In genomic region chr13:46181799-46182490, GRCh38 we compare ENCODE assay signal across 8 cellular contexts. TPM values are rescaled to one million over a fixed set of nuclear protein-coding genes. Genes with fewer than 3 reads are reported as not detected.
DNase-seq lines count a peak whose midpoint lies in the region; ATAC-seq and TF ChIP-seq lines count a peak whose summit lies in the region.

LCP1 (minus strand) TSS chr13:46182177; CDS start chr13:46159662, 22,515 bp downstream.

- H3K4me1 Mint-ChIP-seq in activated CD8-positive, alpha-beta T cell treated with anti-CD3 and anti-CD28 coated beads, Interleukin-2, amount 10 ng/mL, durations not matched to agents 7 days and 5 days (ENCODE audit: low read depth), result peaks cover 41% of the 10 kb centered on the region
- H3K4me1 Mint-ChIP-seq in WTC11, result peaks cover 20% of the 10 kb centered on the region

- peaks cover 40% of the 10 kb centered on the region for H3K36me3 Mint-ChIP-seq in activated CD8-positive, alpha-beta T cell treated with anti-CD3 and anti-CD28 coated beads, Interleukin-2, amount 10 ng/mL, durations not matched to agents 7 days and 5 days (ENCODE audit: low read depth)
- H3K36me3 Mint-ChIP-seq in WTC11, result no peaks in the 10 kb centered on the region

- POLR2A ChIA-PET in activated CD8-positive, alpha-beta T cell treated with anti-CD3 and anti-CD28 coated beads, Interleukin-2, amount 10 ng/mL, durations not matched to agents 7 days and 5 days (lab: Charles Lee), result interaction anchor here (0.6 to 5.5 kb wide), 14 partner anchors 13 to 370 kb away, joined by 3 to 172 read pairs (median 4); partner anchors contain the start of gene LRRC63
- POLR2A ChIA-PET in WTC11 (lab: Charles Lee), result no interaction called here

- peak; percentile 51 for DNase-seq in NCI-H2029 (lab: John Stamatoyannopoulos, UW)
- DNase-seq in activated CD8-positive, alpha-beta T cell treated with anti-CD3 and anti-CD28 coated beads, Interleukin-2, amount 10 ng/mL, durations not matched to agents 7 days and 5 days, result peak; percentile 94
- DNase-seq in heart left ventricle, result no peak
- peak; percentile 54 to 61 for DNase-seq in stimulated activated CD4-positive, alpha-beta T cell treated with anti-CD3 and anti-CD28 coated beads, Interleukin-2, amount 100 ng/mL, for 48 hours
- no peak for DNase-seq in WTC11 (ENCODE audit: low spot score)
- DNase-seq in superior temporal gyrus (ENCODE audit: extremely low spot score), result no peak

- peaks cover 0 to 3% (median 0%) of the 10 kb centered on the region in 9 donors for H3K27me3 ChIP-seq in heart left ventricle

- 78 to 88% (median 85%) methylated on average over 8 of the region's 8 CpGs for WGBS in heart left ventricle, 4 donors

- intact Hi-C loops in heart left ventricle (cut with DNase I), result no loop called here

- ATAC-seq in HG02588 (IDR thresholded peaks at IDR 0.05; ENCODE audit: unreplicated experiment) (peak; percentile 66), heart left ventricle (peak in 3 of 4 donors; percentile 38 to 68 (median 51)), WTC11 (no peak)
- peak; percentile 79 for ATAC-seq in activated CD8-positive, alpha-beta T cell treated with anti-CD3 and anti-CD28 coated beads, Interleukin-2, amount 10 ng/mL, durations not matched to agents 7 days and 5 days

- peaks cover 0 to 46% (median 0%) of the 10 kb centered on the region in 12 donors for H3K4me1 ChIP-seq in heart left ventricle

- H3K4me3 ChIP-seq in GM12875 (ENCODE audit: low read depth, low read length) (peak within 1 kb of the TSS; percentile 85), heart left ventricle (peak within 1 kb of the TSS in 9 of 12 donors; percentile 2 to 60 (median 36))

- H3K27me3 Mint-ChIP-seq in activated CD8-positive, alpha-beta T cell treated with anti-CD3 and anti-CD28 coated beads, Interleukin-2, amount 10 ng/mL, durations not matched to agents 7 days and 5 days (ENCODE audit: low read depth), result no peaks in the 10 kb centered on the region
- H3K27me3 Mint-ChIP-seq in WTC11 (ENCODE audit: low read depth), result no peaks in the 10 kb centered on the region

- peak within 1 kb of the TSS; percentile 90 for H3K4me3 Mint-ChIP-seq in activated CD8-positive, alpha-beta T cell treated with anti-CD3 and anti-CD28 coated beads, Interleukin-2, amount 10 ng/mL, durations not matched to agents 7 days and 5 days
- no peak within 1 kb of the TSS for H3K4me3 Mint-ChIP-seq in WTC11

- no peak for TF ChIP-seq CTCF in GM12875 (IDR thresholded peaks at IDR 0.05; ENCODE audit: borderline replicate concordance, insufficient read depth, low read depth, low read length)
- no peak for TF ChIP-seq CTCF in heart left ventricle (IDR thresholded peaks at IDR 0.05)
- TF ChIP-seq CTCF in WTC11 (IDR thresholded peaks at IDR 0.05), result no peak

- H3K27ac ChIP-seq in heart left ventricle, result peak within 1 kb of the TSS in 2 of 12 donors; percentile 9 to 91

- no peak for TF ChIP-seq POLR2A in heart left ventricle (IDR thresholded peaks at IDR 0.05)

- H3K27ac Mint-ChIP-seq in activated CD8-positive, alpha-beta T cell treated with anti-CD3 and anti-CD28 coated beads, Interleukin-2, amount 10 ng/mL, durations not matched to agents 7 days and 5 days, result peak within 1 kb of the TSS; percentile 98
- H3K27ac Mint-ChIP-seq in WTC11, result no peak within 1 kb of the TSS

- H3K36me3 ChIP-seq in heart left ventricle, result no peaks in the 10 kb centered on the region

- CTCF ChIA-PET in activated CD8-positive, alpha-beta T cell treated with anti-CD3 and anti-CD28 coated beads, Interleukin-2, amount 10 ng/mL, durations not matched to agents 7 days and 5 days (lab: Charles Lee), result interaction anchor here (0.7 to 2.5 kb wide), 11 partner anchors 9 to 149 kb away, joined by 3 to 20 read pairs (median 6); partner anchors contain the start of gene LRRC63
- CTCF ChIA-PET in WTC11 (lab: Charles Lee), result interaction anchor here (0.6 kb wide), 1 partner anchor 549 kb away, joined by 3 read pairs; no protein-coding TSS in a partner anchor

- H3K9me3 ChIP-seq in heart left ventricle, result no peaks in the 10 kb centered on the region

- no peaks in the 10 kb centered on the region for H3K9me3 Mint-ChIP-seq in activated CD8-positive, alpha-beta T cell treated with anti-CD3 and anti-CD28 coated beads, Interleukin-2, amount 10 ng/mL, durations not matched to agents 7 days and 5 days (ENCODE audit: insufficient read depth)
- H3K9me3 Mint-ChIP-seq in WTC11, result no peaks in the 10 kb centered on the region

TF ChIP-seq in WTC11, 78 proteins besides CTCF, POLR2A, EP300 and RAD21:
- no peak for TF ChIP-seq MYBL2 (CRISPR knock-in tag; IDR thresholded peaks at IDR 0.05)

RNA-seq across cellular contexts. Expression of gene LCP1, which starts in this region (rescaled TPM):
- total RNA-seq in activated CD8-positive, alpha-beta T cell treated with anti-CD3 and anti-CD28 coated beads, Interleukin-2, amount 10 ng/mL, durations not matched to agents 7 days and 5 days, result 1,000 to 10,000 TPM; 1,296 to 1,321 TPM
- total RNA-seq in heart left ventricle (100 to 1,000 TPM in 1 of 9 donors, 10 to 100 TPM in 5, 1 to 10 TPM in 3; 5.6 to 230 (median 11.8) TPM), WTC11 (2021) (2.7 to 3.7 TPM (median 3.2 TPM) in 3 replicates)
- polyA plus RNA-seq in heart left ventricle, result 1 to 10 TPM; 1.9 to 8.7 TPM

Comparison
In these comparisons a context has a peak if more than half of its experiments do, and no peak if none do; other contexts are left out.
1. RNA of gene LCP1 (total RNA-seq): 1,296 to 1,321 TPM in activated CD8-positive, alpha-beta T cell treated with anti-CD3 and anti-CD28 coated beads, Interleukin-2, amount 10 ng/mL, durations not matched to agents 7 days and 5 days; 5.6 to 230 TPM in heart left ventricle and 2.7 to 3.7 TPM in WTC11; every median in the first group is over 4 times any median in the second.
2. DNase-seq: peak in NCI-H2029 (single experiment), activated CD8-positive, alpha-beta T cell treated with anti-CD3 and anti-CD28 coated beads, Interleukin-2, amount 10 ng/mL, durations not matched to agents 7 days and 5 days (single experiment) and stimulated activated CD4-positive, alpha-beta T cell treated with anti-CD3 and anti-CD28 coated beads, Interleukin-2, amount 100 ng/mL, for 48 hours (2 of 2); none in heart left ventricle (0 of 5), WTC11 (single experiment) and superior temporal gyrus (single experiment).